1 cellular context compared by ENCODE assay signal in the genomic region with DNA sequence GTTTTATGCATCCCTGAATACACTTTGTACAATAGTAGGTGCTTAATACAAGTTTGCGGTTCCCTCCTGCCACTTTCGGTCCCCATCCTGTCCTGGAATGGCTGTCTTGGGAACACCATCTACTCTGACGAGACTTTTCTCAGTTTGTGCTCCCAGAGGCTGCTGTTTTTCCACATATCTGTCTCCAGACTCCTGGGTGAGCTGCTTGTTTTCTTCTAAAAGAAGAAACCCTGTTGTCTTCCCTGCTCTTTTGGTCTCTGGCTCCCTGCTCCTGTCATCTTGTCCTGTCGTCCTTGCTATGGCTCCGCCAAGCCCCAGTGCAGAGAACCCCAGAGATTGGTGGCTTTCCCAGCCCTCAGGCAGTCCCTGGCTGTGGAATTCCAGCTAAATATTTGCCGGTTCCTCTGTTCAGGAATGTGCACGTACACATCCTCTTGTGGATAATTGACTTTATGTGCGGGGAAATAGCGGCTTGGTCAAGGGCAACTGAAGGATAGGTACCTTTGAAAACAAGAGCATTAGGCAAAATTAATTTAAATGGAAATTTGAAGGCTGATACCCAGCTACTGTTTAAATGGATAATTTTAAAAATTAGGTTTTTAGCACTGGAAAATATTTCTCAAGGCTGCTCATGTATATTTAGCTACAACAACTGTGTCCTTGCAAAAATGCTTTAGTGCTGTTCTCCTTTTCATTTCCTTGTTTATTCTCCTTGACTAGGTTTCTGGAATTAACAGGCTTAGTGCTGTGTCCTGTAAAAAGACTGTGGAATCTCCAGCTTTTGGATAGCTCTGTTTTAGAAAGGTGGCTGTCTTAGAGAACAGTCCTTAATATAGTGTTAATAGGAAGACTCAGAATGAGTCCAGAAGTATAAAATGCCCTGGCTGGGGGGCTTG.
TF ChIP-seq lines count a peak whose summit lies in the region.

No MANE protein-coding gene starts in this region.

TF ChIP-seq in HepG2, 621 proteins besides CTCF, POLR2A, EP300 and RAD21 (continued from another document and continues in another):
- TF ChIP-seq, protein P1, sequence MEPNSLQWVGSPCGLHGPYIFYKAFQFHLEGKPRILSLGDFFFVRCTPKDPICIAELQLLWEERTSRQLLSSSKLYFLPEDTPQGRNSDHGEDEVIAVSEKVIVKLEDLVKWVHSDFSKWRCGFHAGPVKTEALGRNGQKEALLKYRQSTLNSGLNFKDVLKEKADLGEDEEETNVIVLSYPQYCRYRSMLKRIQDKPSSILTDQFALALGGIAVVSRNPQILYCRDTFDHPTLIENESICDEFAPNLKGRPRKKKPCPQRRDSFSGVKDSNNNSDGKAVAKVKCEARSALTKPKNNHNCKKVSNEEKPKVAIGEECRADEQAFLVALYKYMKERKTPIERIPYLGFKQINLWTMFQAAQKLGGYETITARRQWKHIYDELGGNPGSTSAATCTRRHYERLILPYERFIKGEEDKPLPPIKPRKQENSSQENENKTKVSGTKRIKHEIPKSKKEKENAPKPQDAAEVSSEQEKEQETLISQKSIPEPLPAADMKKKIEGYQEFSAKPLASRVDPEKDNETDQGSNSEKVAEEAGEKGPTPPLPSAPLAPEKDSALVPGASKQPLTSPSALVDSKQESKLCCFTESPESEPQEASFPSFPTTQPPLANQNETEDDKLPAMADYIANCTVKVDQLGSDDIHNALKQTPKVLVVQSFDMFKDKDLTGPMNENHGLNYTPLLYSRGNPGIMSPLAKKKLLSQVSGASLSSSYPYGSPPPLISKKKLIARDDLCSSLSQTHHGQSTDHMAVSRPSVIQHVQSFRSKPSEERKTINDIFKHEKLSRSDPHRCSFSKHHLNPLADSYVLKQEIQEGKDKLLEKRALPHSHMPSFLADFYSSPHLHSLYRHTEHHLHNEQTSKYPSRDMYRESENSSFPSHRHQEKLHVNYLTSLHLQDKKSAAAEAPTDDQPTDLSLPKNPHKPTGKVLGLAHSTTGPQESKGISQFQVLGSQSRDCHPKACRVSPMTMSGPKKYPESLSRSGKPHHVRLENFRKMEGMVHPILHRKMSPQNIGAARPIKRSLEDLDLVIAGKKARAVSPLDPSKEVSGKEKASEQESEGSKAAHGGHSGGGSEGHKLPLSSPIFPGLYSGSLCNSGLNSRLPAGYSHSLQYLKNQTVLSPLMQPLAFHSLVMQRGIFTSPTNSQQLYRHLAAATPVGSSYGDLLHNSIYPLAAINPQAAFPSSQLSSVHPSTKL (CRISPR knock-in tag; IDR thresholded peaks at IDR 0.05), result peak; percentile 95
- TF ChIP-seq ZNF558 (CRISPR knock-in tag; IDR thresholded peaks at IDR 0.05; ENCODE audit: borderline replicate concordance) (0 out of 2 replicates have a peak, but pooled peaks have one; percentile 54), ZFP37 (CRISPR knock-in tag; IDR thresholded peaks at IDR 0.05; ENCODE audit: borderline replicate concordance) (no peak), PITX1 (CRISPR knock-in tag; IDR thresholded peaks at IDR 0.05) (peak; percentile 28), ZNF33A (CRISPR knock-in tag; IDR thresholded peaks at IDR 0.05; ENCODE audit: borderline replicate concordance) (peak; percentile 78; the same call in 1 of the 2 replicates), ZNF484 (CRISPR knock-in tag; IDR thresholded peaks at IDR 0.05; ENCODE audit: borderline replicate concordance, low read depth) (no peak), GABPA (IDR thresholded peaks at IDR 0.05; ENCODE audit: low read depth, low read length) (no peak), GABPA (CRISPR knock-in tag; IDR thresholded peaks at IDR 0.05; ENCODE audit: low read depth) (peak; percentile 62), ZNF644 (CRISPR knock-in tag; IDR thresholded peaks at IDR 0.05; ENCODE audit: low read depth) (peak; percentile 73), TOPORS (CRISPR knock-in tag; IDR thresholded peaks at IDR 0.05) (no peak), NFKBIZ (CRISPR knock-in tag; IDR thresholded peaks at IDR 0.05) (peak; percentile 68; the same call in 1 of the 2 replicates), NKX3-1 (CRISPR knock-in tag; IDR thresholded peaks at IDR 0.05) (0 out of 2 replicates have a peak, but pooled peaks have one; percentile 16), ZNF326 (CRISPR knock-in tag; IDR thresholded peaks at IDR 0.05; ENCODE audit: borderline replicate concordance) (no peak), HMG20B (CRISPR knock-in tag; conservative IDR thresholded peaks at IDR 0.05) (0 out of 2 replicates have a peak, but pooled peaks have one; percentile 65), GFI1 (CRISPR knock-in tag; IDR thresholded peaks at IDR 0.05; ENCODE audit: borderline replicate concordance) (no peak), ZBTB21 (CRISPR knock-in tag; IDR thresholded peaks at IDR 0.05) (no peak), POLR2G (IDR thresholded peaks at IDR 0.05; ENCODE audit: low read depth, low read length) (peak; percentile 83), TBP (CRISPR knock-in tag; IDR thresholded peaks at IDR 0.05) (no peak), NFIB (CRISPR knock-in tag; IDR thresholded peaks at IDR 0.05; ENCODE audit: borderline replicate concordance) (no peak), SP5 (CRISPR knock-in tag; IDR thresholded peaks at IDR 0.05; ENCODE audit: borderline replicate concordance, low read depth) (peak; percentile 52), YY1 (IDR thresholded peaks at IDR 0.05; ENCODE audit: insufficient read depth, insufficient replicate concordance, low read depth, low read length) (peak; percentile 37), HNF4A (CRISPR knock-in tag; IDR thresholded peaks at IDR 0.05) (0 out of 2 replicates have a peak, but pooled peaks have one; percentile 7), ELF3 (CRISPR knock-in tag; IDR thresholded peaks at IDR 0.05) (peak; percentile 98), TSC22D2 (CRISPR knock-in tag; IDR thresholded peaks at IDR 0.05; ENCODE audit: borderline replicate concordance) (no peak), TMF1 (CRISPR knock-in tag; IDR thresholded peaks at IDR 0.05; ENCODE audit: low read depth) (no peak), SAP130 (CRISPR knock-in tag; IDR thresholded peaks at IDR 0.05; ENCODE audit: low read depth) (peak; percentile 92), BRCA1 (CRISPR knock-in tag; IDR thresholded peaks at IDR 0.05) (no peak), ZNF337 (CRISPR knock-in tag; IDR thresholded peaks at IDR 0.05; ENCODE audit: borderline replicate concordance, low read depth) (0 out of 2 replicates have a peak, but pooled peaks have one; percentile 13), NFE2 (CRISPR knock-in tag; IDR thresholded peaks at IDR 0.05) (no peak), DNMT3B (CRISPR knock-in tag; conservative IDR thresholded peaks at IDR 0.05) (0 out of 2 replicates have a peak, but pooled peaks have one; percentile 62), FOXA1 (IDR thresholded peaks at IDR 0.05) (no peak), FOXA1 (CRISPR knock-in tag; IDR thresholded peaks at IDR 0.05) (peak; percentile 66), ZC3H4 (CRISPR knock-in tag; IDR thresholded peaks at IDR 0.05; ENCODE audit: borderline replicate concordance) (no peak), ZNF256 (CRISPR knock-in tag; conservative IDR thresholded peaks at IDR 0.05) (no peak)
- TF ChIP-seq, protein P2, sequence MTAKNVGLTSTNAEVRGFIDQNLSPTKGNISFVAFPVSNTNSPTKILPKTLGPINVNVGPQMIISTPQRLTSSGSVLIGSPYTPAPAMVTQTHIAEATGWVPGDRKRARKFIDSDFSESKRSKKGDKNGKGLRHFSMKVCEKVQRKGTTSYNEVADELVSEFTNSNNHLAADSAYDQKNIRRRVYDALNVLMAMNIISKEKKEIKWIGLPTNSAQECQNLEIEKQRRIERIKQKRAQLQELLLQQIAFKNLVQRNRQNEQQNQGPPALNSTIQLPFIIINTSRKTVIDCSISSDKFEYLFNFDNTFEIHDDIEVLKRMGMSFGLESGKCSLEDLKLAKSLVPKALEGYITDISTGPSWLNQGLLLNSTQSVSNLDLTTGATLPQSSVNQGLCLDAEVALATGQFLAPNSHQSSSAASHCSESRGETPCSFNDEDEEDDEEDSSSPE (CRISPR knock-in tag; IDR thresholded peaks at IDR 0.05), result peak; percentile 39; the same call in 1 of the 2 replicates
- TF ChIP-seq, protein P3, sequence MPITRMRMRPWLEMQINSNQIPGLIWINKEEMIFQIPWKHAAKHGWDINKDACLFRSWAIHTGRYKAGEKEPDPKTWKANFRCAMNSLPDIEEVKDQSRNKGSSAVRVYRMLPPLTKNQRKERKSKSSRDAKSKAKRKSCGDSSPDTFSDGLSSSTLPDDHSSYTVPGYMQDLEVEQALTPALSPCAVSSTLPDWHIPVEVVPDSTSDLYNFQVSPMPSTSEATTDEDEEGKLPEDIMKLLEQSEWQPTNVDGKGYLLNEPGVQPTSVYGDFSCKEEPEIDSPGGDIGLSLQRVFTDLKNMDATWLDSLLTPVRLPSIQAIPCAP (CRISPR knock-in tag; IDR thresholded peaks at IDR 0.05; ENCODE audit: low read depth), result no peak
- TF ChIP-seq, protein P4, sequence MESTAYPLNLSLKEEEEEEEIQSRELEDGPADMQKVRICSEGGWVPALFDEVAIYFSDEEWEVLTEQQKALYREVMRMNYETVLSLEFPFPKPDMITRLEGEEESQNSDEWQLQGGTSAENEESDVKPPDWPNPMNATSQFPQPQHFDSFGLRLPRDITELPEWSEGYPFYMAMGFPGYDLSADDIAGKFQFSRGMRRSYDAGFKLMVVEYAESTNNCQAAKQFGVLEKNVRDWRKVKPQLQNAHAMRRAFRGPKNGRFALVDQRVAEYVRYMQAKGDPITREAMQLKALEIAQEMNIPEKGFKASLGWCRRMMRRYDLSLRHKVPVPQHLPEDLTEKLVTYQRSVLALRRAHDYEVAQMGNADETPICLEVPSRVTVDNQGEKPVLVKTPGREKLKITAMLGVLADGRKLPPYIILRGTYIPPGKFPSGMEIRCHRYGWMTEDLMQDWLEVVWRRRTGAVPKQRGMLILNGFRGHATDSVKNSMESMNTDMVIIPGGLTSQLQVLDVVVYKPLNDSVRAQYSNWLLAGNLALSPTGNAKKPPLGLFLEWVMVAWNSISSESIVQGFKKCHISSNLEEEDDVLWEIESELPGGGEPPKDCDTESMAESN (CRISPR knock-in tag; conservative IDR thresholded peaks at IDR 0.05), result 0 out of 2 replicates have a peak, but pooled peaks have one; percentile 13
- TF ChIP-seq, protein P5, sequence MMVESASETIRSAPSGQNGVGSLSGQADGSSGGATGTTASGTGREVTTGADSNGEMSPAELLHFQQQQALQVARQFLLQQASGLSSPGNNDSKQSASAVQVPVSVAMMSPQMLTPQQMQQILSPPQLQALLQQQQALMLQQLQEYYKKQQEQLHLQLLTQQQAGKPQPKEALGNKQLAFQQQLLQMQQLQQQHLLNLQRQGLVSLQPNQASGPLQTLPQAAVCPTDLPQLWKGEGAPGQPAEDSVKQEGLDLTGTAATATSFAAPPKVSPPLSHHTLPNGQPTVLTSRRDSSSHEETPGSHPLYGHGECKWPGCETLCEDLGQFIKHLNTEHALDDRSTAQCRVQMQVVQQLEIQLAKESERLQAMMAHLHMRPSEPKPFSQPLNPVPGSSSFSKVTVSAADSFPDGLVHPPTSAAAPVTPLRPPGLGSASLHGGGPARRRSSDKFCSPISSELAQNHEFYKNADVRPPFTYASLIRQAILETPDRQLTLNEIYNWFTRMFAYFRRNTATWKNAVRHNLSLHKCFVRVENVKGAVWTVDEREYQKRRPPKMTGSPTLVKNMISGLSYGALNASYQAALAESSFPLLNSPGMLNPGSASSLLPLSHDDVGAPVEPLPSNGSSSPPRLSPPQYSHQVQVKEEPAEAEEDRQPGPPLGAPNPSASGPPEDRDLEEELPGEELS (CRISPR knock-in tag; IDR thresholded peaks at IDR 0.05), result peak; percentile 84
- TF ChIP-seq, protein P6, sequence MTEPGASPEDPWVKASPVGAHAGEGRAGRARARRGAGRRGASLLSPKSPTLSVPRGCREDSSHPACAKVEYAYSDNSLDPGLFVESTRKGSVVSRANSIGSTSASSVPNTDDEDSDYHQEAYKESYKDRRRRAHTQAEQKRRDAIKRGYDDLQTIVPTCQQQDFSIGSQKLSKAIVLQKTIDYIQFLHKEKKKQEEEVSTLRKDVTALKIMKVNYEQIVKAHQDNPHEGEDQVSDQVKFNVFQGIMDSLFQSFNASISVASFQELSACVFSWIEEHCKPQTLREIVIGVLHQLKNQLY (CRISPR knock-in tag; IDR thresholded peaks at IDR 0.05), result peak; percentile 71; the same call in 1 of the 2 replicates
- TF ChIP-seq, protein P7, sequence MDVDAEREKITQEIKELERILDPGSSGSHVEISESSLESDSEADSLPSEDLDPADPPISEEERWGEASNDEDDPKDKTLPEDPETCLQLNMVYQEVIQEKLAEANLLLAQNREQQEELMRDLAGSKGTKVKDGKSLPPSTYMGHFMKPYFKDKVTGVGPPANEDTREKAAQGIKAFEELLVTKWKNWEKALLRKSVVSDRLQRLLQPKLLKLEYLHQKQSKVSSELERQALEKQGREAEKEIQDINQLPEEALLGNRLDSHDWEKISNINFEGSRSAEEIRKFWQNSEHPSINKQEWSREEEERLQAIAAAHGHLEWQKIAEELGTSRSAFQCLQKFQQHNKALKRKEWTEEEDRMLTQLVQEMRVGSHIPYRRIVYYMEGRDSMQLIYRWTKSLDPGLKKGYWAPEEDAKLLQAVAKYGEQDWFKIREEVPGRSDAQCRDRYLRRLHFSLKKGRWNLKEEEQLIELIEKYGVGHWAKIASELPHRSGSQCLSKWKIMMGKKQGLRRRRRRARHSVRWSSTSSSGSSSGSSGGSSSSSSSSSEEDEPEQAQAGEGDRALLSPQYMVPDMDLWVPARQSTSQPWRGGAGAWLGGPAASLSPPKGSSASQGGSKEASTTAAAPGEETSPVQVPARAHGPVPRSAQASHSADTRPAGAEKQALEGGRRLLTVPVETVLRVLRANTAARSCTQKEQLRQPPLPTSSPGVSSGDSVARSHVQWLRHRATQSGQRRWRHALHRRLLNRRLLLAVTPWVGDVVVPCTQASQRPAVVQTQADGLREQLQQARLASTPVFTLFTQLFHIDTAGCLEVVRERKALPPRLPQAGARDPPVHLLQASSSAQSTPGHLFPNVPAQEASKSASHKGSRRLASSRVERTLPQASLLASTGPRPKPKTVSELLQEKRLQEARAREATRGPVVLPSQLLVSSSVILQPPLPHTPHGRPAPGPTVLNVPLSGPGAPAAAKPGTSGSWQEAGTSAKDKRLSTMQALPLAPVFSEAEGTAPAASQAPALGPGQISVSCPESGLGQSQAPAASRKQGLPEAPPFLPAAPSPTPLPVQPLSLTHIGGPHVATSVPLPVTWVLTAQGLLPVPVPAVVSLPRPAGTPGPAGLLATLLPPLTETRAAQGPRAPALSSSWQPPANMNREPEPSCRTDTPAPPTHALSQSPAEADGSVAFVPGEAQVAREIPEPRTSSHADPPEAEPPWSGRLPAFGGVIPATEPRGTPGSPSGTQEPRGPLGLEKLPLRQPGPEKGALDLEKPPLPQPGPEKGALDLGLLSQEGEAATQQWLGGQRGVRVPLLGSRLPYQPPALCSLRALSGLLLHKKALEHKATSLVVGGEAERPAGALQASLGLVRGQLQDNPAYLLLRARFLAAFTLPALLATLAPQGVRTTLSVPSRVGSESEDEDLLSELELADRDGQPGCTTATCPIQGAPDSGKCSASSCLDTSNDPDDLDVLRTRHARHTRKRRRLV (CRISPR knock-in tag; IDR thresholded peaks at IDR 0.05), result no peak
- TF ChIP-seq, protein P8, sequence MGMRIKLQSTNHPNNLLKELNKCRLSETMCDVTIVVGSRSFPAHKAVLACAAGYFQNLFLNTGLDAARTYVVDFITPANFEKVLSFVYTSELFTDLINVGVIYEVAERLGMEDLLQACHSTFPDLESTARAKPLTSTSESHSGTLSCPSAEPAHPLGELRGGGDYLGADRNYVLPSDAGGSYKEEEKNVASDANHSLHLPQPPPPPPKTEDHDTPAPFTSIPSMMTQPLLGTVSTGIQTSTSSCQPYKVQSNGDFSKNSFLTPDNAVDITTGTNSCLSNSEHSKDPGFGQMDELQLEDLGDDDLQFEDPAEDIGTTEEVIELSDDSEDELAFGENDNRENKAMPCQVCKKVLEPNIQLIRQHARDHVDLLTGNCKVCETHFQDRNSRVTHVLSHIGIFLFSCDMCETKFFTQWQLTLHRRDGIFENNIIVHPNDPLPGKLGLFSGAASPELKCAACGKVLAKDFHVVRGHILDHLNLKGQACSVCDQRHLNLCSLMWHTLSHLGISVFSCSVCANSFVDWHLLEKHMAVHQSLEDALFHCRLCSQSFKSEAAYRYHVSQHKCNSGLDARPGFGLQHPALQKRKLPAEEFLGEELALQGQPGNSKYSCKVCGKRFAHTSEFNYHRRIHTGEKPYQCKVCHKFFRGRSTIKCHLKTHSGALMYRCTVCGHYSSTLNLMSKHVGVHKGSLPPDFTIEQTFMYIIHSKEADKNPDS (CRISPR knock-in tag; IDR thresholded peaks at IDR 0.05), result 0 out of 2 replicates have a peak, but pooled peaks have one; percentile 53
